Comparison of ENCODE assay signal across 1 cellular context in genomic region chr4:123892997-123893745, GRCh38.
TF ChIP-seq lines count a peak whose summit lies in the region.

No MANE protein-coding gene starts in this region.

TF ChIP-seq in SK-N-SH, 30 proteins besides CTCF, POLR2A, EP300 and RAD21 (continued from another document):
- TF ChIP-seq, protein P1, sequence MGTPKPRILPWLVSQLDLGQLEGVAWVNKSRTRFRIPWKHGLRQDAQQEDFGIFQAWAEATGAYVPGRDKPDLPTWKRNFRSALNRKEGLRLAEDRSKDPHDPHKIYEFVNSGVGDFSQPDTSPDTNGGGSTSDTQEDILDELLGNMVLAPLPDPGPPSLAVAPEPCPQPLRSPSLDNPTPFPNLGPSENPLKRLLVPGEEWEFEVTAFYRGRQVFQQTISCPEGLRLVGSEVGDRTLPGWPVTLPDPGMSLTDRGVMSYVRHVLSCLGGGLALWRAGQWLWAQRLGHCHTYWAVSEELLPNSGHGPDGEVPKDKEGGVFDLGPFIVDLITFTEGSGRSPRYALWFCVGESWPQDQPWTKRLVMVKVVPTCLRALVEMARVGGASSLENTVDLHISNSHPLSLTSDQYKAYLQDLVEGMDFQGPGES (IDR thresholded peaks at IDR 0.05; ENCODE audit: low read depth, low read length) = no peak
- TF ChIP-seq, protein P2, sequence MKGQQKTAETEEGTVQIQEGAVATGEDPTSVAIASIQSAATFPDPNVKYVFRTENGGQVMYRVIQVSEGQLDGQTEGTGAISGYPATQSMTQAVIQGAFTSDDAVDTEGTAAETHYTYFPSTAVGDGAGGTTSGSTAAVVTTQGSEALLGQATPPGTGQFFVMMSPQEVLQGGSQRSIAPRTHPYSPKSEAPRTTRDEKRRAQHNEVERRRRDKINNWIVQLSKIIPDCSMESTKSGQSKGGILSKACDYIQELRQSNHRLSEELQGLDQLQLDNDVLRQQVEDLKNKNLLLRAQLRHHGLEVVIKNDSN (IDR thresholded peaks at IDR 0.05; ENCODE audit: borderline replicate concordance, low read depth) = no peak
- TF ChIP-seq SMC3 (IDR thresholded peaks at IDR 0.05; ENCODE audit: low read depth, low read length) (no peak), FOXM1 (IDR thresholded peaks at IDR 0.05; ENCODE audit: low read depth) (peak; percentile 82), NFIC (IDR thresholded peaks at IDR 0.05; ENCODE audit: borderline replicate concordance) (peak; percentile 88), RFX5 (IDR thresholded peaks at IDR 0.05; ENCODE audit: low read length) (no peak), TAF1 (IDR thresholded peaks at IDR 0.05; ENCODE audit: borderline replicate concordance, low read depth, low read length) (no peak), CHD2 (IDR thresholded peaks at IDR 0.05; ENCODE audit: low read length, partially characterized antibody) (peak; percentile 67), TEAD4 (IDR thresholded peaks at IDR 0.05; ENCODE audit: borderline replicate concordance, insufficient read depth) (peak; percentile 86), NRF1 (IDR thresholded peaks at IDR 0.05; ENCODE audit: low read depth, low read length) (no peak), SIN3A (IDR thresholded peaks at IDR 0.05; ENCODE audit: borderline replicate concordance, low read depth, low read length) (0 out of 2 replicates have a peak, but pooled peaks have one; percentile 43), EZH2phosphoT487 (IDR thresholded peaks at IDR 0.05; ENCODE audit: borderline replicate concordance, low read depth) (no peak), YY1 (IDR thresholded peaks at IDR 0.05; ENCODE audit: low read depth) (no peak), USF2 (IDR thresholded peaks at IDR 0.05; ENCODE audit: borderline replicate concordance, low read depth, low read length) (no peak), POLR2AphosphoS5 (IDR thresholded peaks at IDR 0.05; ENCODE audit: low read depth, low read length) (peak; percentile 93; the same call in 1 of the 2 replicates), GATA2 (CRISPR knock-in tag; IDR thresholded peaks at IDR 0.05) (peak; percentile 89)
- TF ChIP-seq, protein P3, sequence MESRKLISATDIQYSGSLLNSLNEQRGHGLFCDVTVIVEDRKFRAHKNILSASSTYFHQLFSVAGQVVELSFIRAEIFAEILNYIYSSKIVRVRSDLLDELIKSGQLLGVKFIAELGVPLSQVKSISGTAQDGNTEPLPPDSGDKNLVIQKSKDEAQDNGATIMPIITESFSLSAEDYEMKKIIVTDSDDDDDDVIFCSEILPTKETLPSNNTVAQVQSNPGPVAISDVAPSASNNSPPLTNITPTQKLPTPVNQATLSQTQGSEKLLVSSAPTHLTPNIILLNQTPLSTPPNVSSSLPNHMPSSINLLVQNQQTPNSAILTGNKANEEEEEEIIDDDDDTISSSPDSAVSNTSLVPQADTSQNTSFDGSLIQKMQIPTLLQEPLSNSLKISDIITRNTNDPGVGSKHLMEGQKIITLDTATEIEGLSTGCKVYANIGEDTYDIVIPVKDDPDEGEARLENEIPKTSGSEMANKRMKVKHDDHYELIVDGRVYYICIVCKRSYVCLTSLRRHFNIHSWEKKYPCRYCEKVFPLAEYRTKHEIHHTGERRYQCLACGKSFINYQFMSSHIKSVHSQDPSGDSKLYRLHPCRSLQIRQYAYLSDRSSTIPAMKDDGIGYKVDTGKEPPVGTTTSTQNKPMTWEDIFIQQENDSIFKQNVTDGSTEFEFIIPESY (IDR thresholded peaks at IDR 0.05; ENCODE audit: borderline replicate concordance, low read depth) = 0 out of 2 replicates have a peak, but pooled peaks have one; percentile 27
